Comparison of ENCODE assay signal across 11 cellular contexts in genomic region chrX:82161195-82161594, GRCh38.
"Had no signal": no experiment of that assay in that cellular context is flagged by ENCODE, and none has a peak within 500 bp of the region (broad histone marks: within the 10 kb centered on the region; RNA-seq: fewer than 3 reads in every experiment).

No MANE protein-coding gene starts in this region.

- H3K4me2 ChIP-seq: GM23338 had no signal

- H3K9me3 ChIP-seq: HAP-1 had no signal

- DNase-seq: GM23248, GOT3, H7, H9, HCEC 1CT, HFFc6 had no signal

- H3K27ac Mint-ChIP-seq: GM23338, H9, HFFc6 had no signal

- H3K4me1 Mint-ChIP-seq: GM23338, H9 had no signal

- H3K4me1 ChIP-seq: HAP-1 had no signal

- FAIRE-seq: H1, H54 had no signal

- H3K4me3 Mint-ChIP-seq: GM23338, H9, HFFc6 had no signal

- H3K36me3 ChIP-seq: HAP-1 had no signal

- ATAC-seq: GM23338, HCT116 had no signal

- H3K27ac ChIP-seq: GM23248 had no signal

- H2AFZ ChIP-seq: GM23248, GM23338 had no signal

- H3K9ac ChIP-seq: GM23248 had no signal

- H3K4me3 ChIP-seq: GM23248, GM23338, HAP-1 had no signal
